12 cellular contexts compared by ENCODE assay signal in genomic region chr3:125143982-125144652, GRCh38.
DNase-seq lines count a peak whose midpoint lies in the region; ATAC-seq, FAIRE-seq and TF ChIP-seq lines count a peak whose summit lies in the region.
"Had no signal": no experiment of that assay in that cellular context is flagged by ENCODE, and none has a peak within 500 bp of the region (broad histone marks: within the 10 kb centered on the region; RNA-seq: fewer than 3 reads in every experiment).

No MANE protein-coding gene starts in this region.

- H3K79me2 ChIP-seq in SK-N-SH (ENCODE audit: insufficient read depth): no peaks in the 10 kb centered on the region

- CTCF ChIA-PET in SK-N-SH (lab: Yijun Ruan, JAX): interaction anchor here (0.8 to 1.5 kb wide), 2 partner anchors 36 to 383 kb away, joined by 3 read pairs; no protein-coding TSS in a partner anchor

- POLR2A ChIA-PET in SK-N-SH (lab: Yijun Ruan, JAX): no interaction called here

- TF ChIP-seq CTCF in SK-N-SH (IDR thresholded peaks at IDR 0.05) (no peak), left ventricle myocardium inferior (IDR thresholded peaks at IDR 0.05; ENCODE audit: borderline replicate concordance) (no peak)

- DNase-seq in Right ventricle myocardium superior (peak; percentile 54), cardiac septum (ENCODE audit: low spot score) (no peak), SK-N-SH (peak; percentile 59), left ventricle myocardium inferior (no peak), urothelium cell line (ENCODE audit: low spot score) (peak; percentile 53), erythroblast (lab: John Stamatoyannopoulos, UW) (no peak)
- no peak for DNase-seq in activated CD8-positive, alpha-beta memory T cell treated with anti-CD3 and anti-CD28 coated beads for 24 hours
- DNase-seq: activated T-cell treated with anti-CD3 and anti-CD28 coated beads, Interleukin-2, amount 50 U/mL, for 24 hours had no signal

- intact Hi-C loops in Right ventricle myocardium superior (cut with DNase I): loop anchor here (5.0 kb wide), 1 partner anchor 82 kb away; no protein-coding TSS in a partner anchor
- intact Hi-C loops in cardiac septum (cut with DNase I): loop anchor here (5.0 kb wide), 1 partner anchor 147 kb away; no protein-coding TSS in a partner anchor
- intact Hi-C loops in left ventricle myocardium inferior (cut with micrococcal nuclease): loop anchor here (10.0 kb wide), 1 partner anchor 79 kb away; no protein-coding TSS in a partner anchor

- TF ChIP-seq POLR2A in erythroblast (IDR thresholded peaks at IDR 0.05; ENCODE audit: low read length): no peak

- no peaks in the 10 kb centered on the region for H3K9me3 ChIP-seq in SK-N-SH
- H3K9me3 ChIP-seq in left ventricle myocardium inferior (replicated peaks): no peaks in the 10 kb centered on the region

- no peaks in the 10 kb centered on the region for H4K20me1 ChIP-seq in SK-N-SH (ENCODE audit: insufficient read depth)

- no peak overlapping the region for H2AFZ ChIP-seq in SK-N-SH (ENCODE audit: low read depth)

- no peaks in the 10 kb centered on the region for H3K9me2 ChIP-seq in SK-N-SH

- no peak overlapping the region for H3K9ac ChIP-seq in SK-N-SH

- no peaks in the 10 kb centered on the region for H3K27me3 ChIP-seq in SK-N-SH (ENCODE audit: insufficient read depth)
- no peaks in the 10 kb centered on the region for H3K27me3 ChIP-seq in left ventricle myocardium inferior (ENCODE audit: low read depth)
- H3K27me3 ChIP-seq: foreskin keratinocyte had no signal

- H3K4me2 ChIP-seq in SK-N-SH: no peak overlapping the region

- H3F3A ChIP-seq in SK-N-SH (replicated peaks; ENCODE audit: insufficient read depth): no peaks in the 10 kb centered on the region

- H3K4me3 ChIP-seq in SK-N-SH (ENCODE audit: low read depth in 2 of 2, low read length in 1 of 2) (no peak overlapping the region), left ventricle myocardium inferior (no peak overlapping the region)
- H3K4me3 ChIP-seq: lung had no signal

- TF ChIP-seq RAD21 in SK-N-SH (IDR thresholded peaks at IDR 0.05; ENCODE audit: low read length): no peak

- FAIRE-seq in urothelium cell line (lab: Jason Lieb, UNC): no peak
- FAIRE-seq: bronchial epithelial cell had no signal

- no peak for TF ChIP-seq EP300 in SK-N-SH (IDR thresholded peaks at IDR 0.05; ENCODE audit: borderline replicate concordance in 1 of 2, low read depth in 1 of 2, low read length in 1 of 2)

- H3K4me1 ChIP-seq in SK-N-SH (ENCODE audit: control insufficient read depth in 1 of 2, insufficient read depth in 2 of 2, low read depth in 1 of 2, low read length in 1 of 2): peaks cover 14 to 21% of the 10 kb centered on the region in 2 experiments; a peak in 3 of 4 replicates
- H3K4me1 ChIP-seq in left ventricle myocardium inferior: peaks cover 94% of the 10 kb centered on the region

- ATAC-seq in Right ventricle myocardium superior (ENCODE audit: poor library complexity): no peak
- ATAC-seq in GM21619 (IDR thresholded peaks at IDR 0.05; ENCODE audit: unreplicated experiment): no peak
- ATAC-seq: foreskin keratinocyte had no signal

- no peaks in the 10 kb centered on the region for H3K36me3 ChIP-seq in SK-N-SH (replicated peaks in 1 of 2; ENCODE audit: control insufficient read depth in 1 of 2, insufficient read depth in 2 of 2, low read length in 1 of 2)
- no peaks in the 10 kb centered on the region for H3K36me3 ChIP-seq in left ventricle myocardium inferior

- H3K27ac ChIP-seq in SK-N-SH (ENCODE audit: low read depth in 2 of 2, low read length in 1 of 2) (no peak overlapping the region), left ventricle myocardium inferior (replicated peaks) (peak overlapping the region; percentile 95)
- H3K27ac ChIP-seq: foreskin keratinocyte had no signal

- 70% methylated on average over 7 of the region's 7 CpGs for WGBS in SK-N-SH (ENCODE audit: low lambda C conversion rate)

TF ChIP-seq in SK-N-SH, 30 proteins besides CTCF, POLR2A, EP300 and RAD21:
- TF ChIP-seq FOXJ3 (CRISPR knock-in tag; IDR thresholded peaks at IDR 0.05) (no peak), NFIC (IDR thresholded peaks at IDR 0.05; ENCODE audit: borderline replicate concordance) (peak; percentile 26; the same call in 1 of the 2 replicates)
TF ChIP-seq in SK-N-SH: peak in this region for 1.

Comparison
In these comparisons a context has a peak if more than half of its experiments do, and no peak if none do; other contexts are left out.
1. DNase-seq: peak in Right ventricle myocardium superior (single experiment), SK-N-SH (single experiment) and urothelium cell line (single experiment); none in cardiac septum (single experiment), left ventricle myocardium inferior (single experiment), activated CD8-positive, alpha-beta memory T cell treated with anti-CD3 and anti-CD28 coated beads for 24 hours (single experiment) and erythroblast (0 of 2).